In the genomic region with DNA sequence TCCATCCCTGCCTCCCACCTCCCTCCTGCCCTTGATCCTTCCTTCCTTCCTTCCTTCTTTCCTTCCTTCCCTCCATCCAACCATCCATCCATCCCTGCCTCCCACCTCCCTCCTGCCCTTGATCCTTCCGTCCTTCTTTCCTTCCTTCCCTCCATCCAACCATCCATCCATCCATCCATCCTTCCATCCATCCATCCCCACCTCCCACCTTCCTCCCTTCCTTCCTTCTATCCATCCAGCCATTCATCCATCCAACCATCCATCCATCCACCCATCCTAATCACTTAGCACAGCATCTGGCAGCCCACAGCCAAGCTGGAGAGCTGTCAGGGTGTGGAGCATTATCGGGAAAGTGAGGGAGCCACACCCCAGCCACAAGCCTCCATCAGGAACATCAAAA, we compare ENCODE assay signal across 22 cellular contexts.
"Had no signal": no experiment of that assay in that cellular context is flagged by ENCODE, and none has a peak within 500 bp of the region (broad histone marks: within the 10 kb centered on the region; RNA-seq: fewer than 3 reads in every experiment).

No MANE protein-coding gene starts in this region.

- H3K27me3 ChIP-seq: adrenal gland had no signal

- H3K36me3 ChIP-seq: adrenal gland had no signal

- H3K4me3 ChIP-seq: adrenal gland had no signal

- DNase-seq: activated B cell treated with CpG ODN at 0.5 μM for 24 hours; activated CD4-positive, alpha-beta T cell treated with anti-CD3 and anti-CD28 coated beads for 1 hour; activated CD4-positive, alpha-beta T cell treated with anti-CD3 and anti-CD28 coated beads, Interleukin-2, amount 10 ng/mL, durations not matched to agents 24 days and 14 days; activated CD8-positive, alpha-beta memory T cell treated with anti-CD3 and anti-CD28 coated beads, Interleukin-2, amount 50 U/mL, for 4 hours; activated CD8-positive, alpha-beta T cell treated with anti-CD3 and anti-CD28 coated beads for 36 hours; activated gamma-delta T cell treated with Interleukin-2 at 50 U/mL for 16 hours; activated naive CD4-positive, alpha-beta T cell treated with anti-CD3 and anti-CD28 coated beads, Interleukin-2, amount 50 U/mL, for 16 hours; activated naive CD8-positive, alpha-beta T cell treated with anti-CD3 and anti-CD28 coated beads, Interleukin-2, amount 10 ng/mL, durations not matched to agents 7 days and 5 days; activated T-cell treated with anti-CD3 and anti-CD28 coated beads, Interleukin-2, amount 50 U/mL, for 72 hours; anterior cingulate cortex; MV-4-11; NCI-H1092 treated with DMSO at 0.1 percent for 48 hours; NCI-H1417 treated with DMSO at 0.1 percent for 48 hours; NCI-H1694; NCI-H2029 treated with DMSO at 0.1 percent for 48 hours; NCI-H446; NCI-H524; SHP77 treated with DMSO at 0.1 percent for 48 hours had no signal

- ATAC-seq: activated CD8-positive, alpha-beta T cell treated with anti-CD3 and anti-CD28 coated beads for 36 hours; activated T-cell treated with anti-CD3 and anti-CD28 coated beads, Interleukin-2, amount 50 U/mL, for 72 hours had no signal

- H3K9me3 ChIP-seq: adrenal gland had no signal

- FAIRE-seq: RCC 7860, TTC549 had no signal

- H3K4me1 ChIP-seq: adrenal gland had no signal

- H3K27ac ChIP-seq: adrenal gland, KMS-11 had no signal

- H3K9ac ChIP-seq: KMS-11 had no signal
